ENCODE assay signal across 21 cellular contexts in the genomic region with DNA sequence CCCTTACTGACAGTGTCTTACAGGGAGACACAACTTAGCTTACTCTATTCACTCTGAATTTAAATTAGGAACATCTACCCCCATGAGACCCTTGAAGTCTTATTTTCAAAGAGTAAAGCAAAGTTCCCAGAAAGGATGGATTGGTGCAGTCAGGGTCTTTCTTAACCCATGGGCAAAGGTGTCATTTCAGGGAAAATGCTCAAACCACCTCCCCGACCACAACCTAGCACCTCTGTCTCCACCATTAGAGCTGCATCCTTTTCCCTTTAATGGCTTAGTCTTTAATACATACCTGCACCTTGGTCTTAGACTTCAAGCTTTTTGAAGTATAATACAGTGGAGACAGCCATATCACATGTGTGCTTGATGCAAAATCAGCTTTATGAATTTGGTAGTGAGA. TPM values are rescaled to one million over a fixed set of nuclear protein-coding genes. Genes with fewer than 3 reads are reported as not detected.
DNase-seq lines count a peak whose midpoint lies in the region; ATAC-seq and TF ChIP-seq lines count a peak whose summit lies in the region.
"Had no signal": no experiment of that assay in that cellular context is flagged by ENCODE, and none has a peak within 500 bp of the region (broad histone marks: within the 10 kb centered on the region; RNA-seq: fewer than 3 reads in every experiment).

No MANE protein-coding gene starts in this region.

- no peaks in the 10 kb centered on the region for H3K9me3 Mint-ChIP-seq in activated naive CD4-positive, alpha-beta T cell treated with anti-CD3 and anti-CD28 coated beads, Interleukin-2, amount 50 U/mL, for 24 hours
- H3K9me3 Mint-ChIP-seq in activated B cell treated with CpG ODN at 0.5 μM for 24 hours = no peaks in the 10 kb centered on the region
- no peaks in the 10 kb centered on the region for H3K9me3 Mint-ChIP-seq in dendritic cell treated with granulocyte-macrophage colony-stimulating factor and Interleukin-4, amounts not matched to agents 40 ng/mL and 50 ng/mL, for 4 days

- no peak for DNase-seq in activated naive CD4-positive, alpha-beta T cell treated with anti-CD3 and anti-CD28 coated beads, Interleukin-2, amount 50 U/mL, for 16 hours
- DNase-seq in activated B cell treated with CpG ODN at 0.5 μM for 24 hours (no peak), ecto neural progenitor cell (ENCODE audit: low spot score) (no peak), NCI-H748 (lab: John Stamatoyannopoulos, UW; ENCODE audit: unreplicated experiment) (no peak)
- DNase-seq: activated CD8-positive, alpha-beta memory T cell treated with anti-CD3 and anti-CD28 coated beads, Interleukin-2, amount 50 U/mL, for 4 hours; Calu3; NCI-H1048; NCI-H2029; NCI-H345; SJCRH30; thyroid gland had no signal

- POLR2A ChIA-PET in activated B cell treated with CpG ODN at 0.5 μM for 24 hours (lab: Charles Lee) = interaction anchor here (0.6 to 2.7 kb wide), 7 partner anchors 10 to 42 kb away, joined by 3 to 20 read pairs (median 7); no protein-coding TSS in a partner anchor

- no peak for ATAC-seq in activated B cell treated with CpG ODN at 0.5 μM for 24 hours (ENCODE audit: low read depth)
- no peak for ATAC-seq in esophagus mucosa

- CTCF ChIA-PET in activated B cell treated with CpG ODN at 0.5 μM for 24 hours (lab: Charles Lee) = interaction anchor here (1.2 to 2.3 kb wide), 8 partner anchors 13 to 66 kb away, joined by 3 to 10 read pairs (median 5); no protein-coding TSS in a partner anchor

- peak overlapping the region; percentile 100 for H3K4me3 Mint-ChIP-seq in activated naive CD4-positive, alpha-beta T cell treated with anti-CD3 and anti-CD28 coated beads, Interleukin-2, amount 50 U/mL, for 24 hours
- H3K4me3 Mint-ChIP-seq in activated B cell treated with CpG ODN at 0.5 μM for 24 hours = peak overlapping the region; percentile 26
- no peak overlapping the region for H3K4me3 Mint-ChIP-seq in dendritic cell treated with granulocyte-macrophage colony-stimulating factor and Interleukin-4, amounts not matched to agents 40 ng/mL and 50 ng/mL, for 4 days
- H3K4me3 Mint-ChIP-seq: mesothelial cell of epicardium; stimulated activated naive B cell treated with anti-CD40 and anti-IgM and Interleukin-4, amounts not matched to agents 10 μg/mL and 1 μg/mL and 100 μg/mL, for 72 hours had no signal

- intact Hi-C loops in activated B cell treated with CpG ODN at 0.5 μM for 24 hours (cut with micrococcal nuclease) = no loop called here
- intact Hi-C loops in dendritic cell treated with granulocyte-macrophage colony-stimulating factor and Interleukin-4, amounts not matched to agents 40 ng/mL and 50 ng/mL, for 4 days (cut with micrococcal nuclease) = no loop called here

- peaks cover 43% of the 10 kb centered on the region for H3K36me3 Mint-ChIP-seq in activated naive CD4-positive, alpha-beta T cell treated with anti-CD3 and anti-CD28 coated beads, Interleukin-2, amount 50 U/mL, for 24 hours
- H3K36me3 Mint-ChIP-seq in activated B cell treated with CpG ODN at 0.5 μM for 24 hours (ENCODE audit: low read depth) = peaks cover 9% of the 10 kb centered on the region
- peaks cover 100% of the 10 kb centered on the region for H3K36me3 Mint-ChIP-seq in dendritic cell treated with granulocyte-macrophage colony-stimulating factor and Interleukin-4, amounts not matched to agents 40 ng/mL and 50 ng/mL, for 4 days (ENCODE audit: low read depth)

- peaks cover 74% of the 10 kb centered on the region for H3K4me1 Mint-ChIP-seq in activated naive CD4-positive, alpha-beta T cell treated with anti-CD3 and anti-CD28 coated beads, Interleukin-2, amount 50 U/mL, for 24 hours
- peaks cover 50% of the 10 kb centered on the region for H3K4me1 Mint-ChIP-seq in activated B cell treated with CpG ODN at 0.5 μM for 24 hours
- peaks cover 82% of the 10 kb centered on the region for H3K4me1 Mint-ChIP-seq in dendritic cell treated with granulocyte-macrophage colony-stimulating factor and Interleukin-4, amounts not matched to agents 40 ng/mL and 50 ng/mL, for 4 days (ENCODE audit: low read depth)
- H3K4me1 Mint-ChIP-seq: mesothelial cell of epicardium had no signal

- peak overlapping the region; percentile 99 for H3K27ac Mint-ChIP-seq in activated naive CD4-positive, alpha-beta T cell treated with anti-CD3 and anti-CD28 coated beads, Interleukin-2, amount 50 U/mL, for 24 hours
- peak overlapping the region; percentile 10 for H3K27ac Mint-ChIP-seq in activated B cell treated with CpG ODN at 0.5 μM for 24 hours
- H3K27ac Mint-ChIP-seq in dendritic cell treated with granulocyte-macrophage colony-stimulating factor and Interleukin-4, amounts not matched to agents 40 ng/mL and 50 ng/mL, for 4 days = peak overlapping the region; percentile 42
- H3K27ac Mint-ChIP-seq: mesothelial cell of epicardium; stimulated activated naive B cell treated with anti-CD40 and anti-IgM and Interleukin-4, amounts not matched to agents 10 μg/mL and 1 μg/mL and 100 μg/mL, for 72 hours had no signal

- TF ChIP-seq CTCF in activated B cell treated with CpG ODN at 0.5 μM for 24 hours (IDR thresholded peaks at IDR 0.05) = no peak

- no peaks in the 10 kb centered on the region for H3K27me3 Mint-ChIP-seq in activated naive CD4-positive, alpha-beta T cell treated with anti-CD3 and anti-CD28 coated beads, Interleukin-2, amount 50 U/mL, for 24 hours
- peaks cover 17% of the 10 kb centered on the region for H3K27me3 Mint-ChIP-seq in activated B cell treated with CpG ODN at 0.5 μM for 24 hours
- H3K27me3 Mint-ChIP-seq in dendritic cell treated with granulocyte-macrophage colony-stimulating factor and Interleukin-4, amounts not matched to agents 40 ng/mL and 50 ng/mL, for 4 days = no peaks in the 10 kb centered on the region

RNA-seq across cellular contexts. Expression of a gene that starts 5.1 kb away (rescaled TPM):
- total RNA-seq in activated B cell treated with CpG ODN at 0.5 μM for 24 hours (7.0 and 8.5 TPM in 2 replicates), esophagus mucosa (3.0 TPM)
- total RNA-seq: Calu3, endothelial cell of umbilical vein, mesothelial cell of epicardium, SJCRH30 had no signal

RNA-seq across cellular contexts. Expression of a gene that starts 59.7 kb away (rescaled TPM):
- total RNA-seq in activated B cell treated with CpG ODN at 0.5 μM for 24 hours (not detected in 2 replicates), esophagus mucosa (not detected)
- total RNA-seq: Calu3, colonic mucosa, endothelial cell of umbilical vein, heart left ventricle, left lung, mesothelial cell of epicardium, posterior vena cava, SJCRH30, thyroid gland had no signal

Comparison
In these comparisons a context has a peak if more than half of its experiments do, and no peak if none do; other contexts are left out.
1. H3K27ac Mint-ChIP-seq: peak in every context shown above with its lines; median percentile 99 in activated naive CD4-positive, alpha-beta T cell treated with anti-CD3 and anti-CD28 coated beads, Interleukin-2, amount 50 U/mL, for 24 hours; 42 in dendritic cell treated with granulocyte-macrophage colony-stimulating factor and Interleukin-4, amounts not matched to agents 40 ng/mL and 50 ng/mL, for 4 days; 10 in activated B cell treated with CpG ODN at 0.5 μM for 24 hours.